ENCODE assay signal across 8 cellular contexts in the genomic region with DNA sequence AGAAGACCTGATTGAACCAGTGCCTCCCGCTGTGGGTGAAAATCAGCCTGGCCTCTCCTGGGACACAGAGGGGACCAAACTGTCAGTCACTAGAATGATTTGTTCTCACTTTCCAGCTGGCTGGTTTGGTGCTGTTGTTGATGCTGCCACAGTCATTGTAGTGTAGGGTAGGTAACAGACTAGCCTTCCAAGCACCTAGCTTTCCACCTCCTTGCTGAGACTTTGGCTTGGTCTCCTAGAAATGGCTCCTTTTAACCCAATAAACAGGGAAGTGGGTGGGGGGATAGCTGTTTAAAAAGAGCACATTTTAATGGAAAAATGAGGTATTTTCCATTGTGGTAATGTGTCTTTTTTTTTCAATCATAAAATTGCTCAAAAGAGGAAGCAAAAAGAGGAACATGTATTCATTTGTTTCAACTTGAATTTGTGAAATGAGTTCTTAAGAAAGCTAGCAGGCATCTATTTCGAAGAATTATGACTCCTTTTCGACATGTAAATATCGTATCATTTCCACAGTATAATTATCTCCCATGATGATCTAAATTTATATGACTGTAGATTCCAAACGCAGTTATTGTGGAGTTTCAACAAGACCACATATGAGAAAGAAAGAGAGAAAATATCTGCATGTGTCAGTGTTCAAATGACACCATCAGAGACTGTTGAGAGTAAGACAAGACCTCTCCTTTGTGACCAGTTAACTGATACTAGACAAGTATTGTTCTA.
A peak's percentile ranks its signal among the peaks of the same experiment; 100 is the strongest.
DNase-seq lines count a peak whose midpoint lies in the region; ATAC-seq, FAIRE-seq and TF ChIP-seq lines count a peak whose summit lies in the region.

No MANE protein-coding gene starts in this region.

- CTCF ChIA-PET in K562 (lab: Yijun Ruan, JAX; ENCODE audit: low intra/inter-chr PET ratio) = no interaction called here

- H3F3A ChIP-seq in GM23248 (ENCODE audit: insufficient read depth) = no peaks in the 10 kb centered on the region

- no peaks in the 10 kb centered on the region for H3K9me1 ChIP-seq in K562 (ENCODE audit: control insufficient read depth, insufficient read depth, low read length)

- TF ChIP-seq POLR2A in K562 (conservative IDR thresholded peaks at IDR 0.05) = no peak

- H3K9me2 ChIP-seq in GM23248 (ENCODE audit: insufficient read depth) = no peaks in the 10 kb centered on the region

- no peak for TF ChIP-seq EP300 in K562 (IDR thresholded peaks at IDR 0.05; ENCODE audit: low read length)

- intact Hi-C loops in K562 (cut with micrococcal nuclease) (no loop called here), ascending aorta (cut with DNase I) (no loop called here)

- no peaks in the 10 kb centered on the region for H3K9me3 ChIP-seq in K562 (replicated peaks; ENCODE audit: control insufficient read depth, insufficient read depth, low read depth, low read length)
- H3K9me3 ChIP-seq in ascending aorta = no peaks in the 10 kb centered on the region
- no peaks in the 10 kb centered on the region for H3K9me3 ChIP-seq in GM23248 (ENCODE audit: low read depth)

- in situ Hi-C loops in K562 (cut with MboI) (no loop called here), GM23248 (cut with MboI) (no loop called here)

- H3K4me2 ChIP-seq in K562 (ENCODE audit: insufficient read depth, low read length) (no peak overlapping the region), GM23248 (ENCODE audit: unreplicated experiment) (no peak overlapping the region)

- H3K4me3 ChIP-seq in K562 (no peak overlapping the region), ascending aorta (no peak overlapping the region), foreskin fibroblast (ENCODE audit: low read depth in 1 of 2, low read length in 2 of 2) (no peak overlapping the region), GM23248 (no peak overlapping the region)

- no peak for TF ChIP-seq RAD21 in K562 (CRISPR knock-in tag; conservative IDR thresholded peaks at IDR 0.05 in 1 of 2, IDR thresholded peaks at IDR 0.05 in 1 of 2)

- H3K27ac ChIP-seq in K562 (ENCODE audit: extremely low read depth, low read depth, low read length) (no peak overlapping the region), caudate nucleus (ENCODE audit: low read depth, low read length) (no peak overlapping the region), ascending aorta (no peak overlapping the region), GM23248 (no peak overlapping the region)

- no peak for FAIRE-seq in K562 (lab: Jason Lieb, UNC)

- peak; percentile 94 for ATAC-seq in GM18498 (IDR thresholded peaks at IDR 0.05; ENCODE audit: unreplicated experiment)
- ATAC-seq in GM21526 (IDR thresholded peaks at IDR 0.05; ENCODE audit: low FRiP score, unreplicated experiment) = peak; percentile 86
- ATAC-seq in HG03469 (IDR thresholded peaks at IDR 0.05; ENCODE audit: unreplicated experiment) = peak; percentile 67
- ATAC-seq in K562 = no peak

- no peaks in the 10 kb centered on the region; a peak in 1 of 5 replicates for H3K4me1 ChIP-seq in K562 (replicated peaks in 1 of 2; ENCODE audit: control insufficient read depth in 2 of 2, insufficient read depth in 2 of 2, low read length in 2 of 2)
- no peaks in the 10 kb centered on the region for H3K4me1 ChIP-seq in ascending aorta
- no peaks in the 10 kb centered on the region for H3K4me1 ChIP-seq in GM23248 (ENCODE audit: insufficient read depth)

- H4K20me1 ChIP-seq in K562 (replicated peaks; ENCODE audit: control insufficient read depth, insufficient read depth, low read length) = no peaks in the 10 kb centered on the region
- H4K20me1 ChIP-seq in GM23248 (ENCODE audit: insufficient read depth) = no peaks in the 10 kb centered on the region

- WGBS in K562 (ENCODE audit: insufficient coverage, low coverage, missing lambda C conversion rate) = 3% methylated on average over 5 of the region's 5 CpGs
- WGBS in GM23248 (ENCODE audit: low coverage in 1 of 2, low lambda C conversion rate in 2 of 2, missing lambda C conversion rate in 2 of 2), 2 experiments = 86 to 90% methylated on average over 5 of the region's 5 CpGs

- TF ChIP-seq CTCF in K562 (IDR thresholded peaks at IDR 0.05 in 2 of 3, conservative IDR thresholded peaks at IDR 0.05 in 1 of 3; ENCODE audit: insufficient read depth in 2 of 3, low read depth in 1 of 3, low read length in 3 of 3) (no peak), ascending aorta (IDR thresholded peaks at IDR 0.05) (no peak), foreskin fibroblast (IDR thresholded peaks at IDR 0.05; ENCODE audit: low read depth, low read length) (no peak)

- H3K79me2 ChIP-seq in K562 (ENCODE audit: control insufficient read depth, insufficient read depth, low read length) (no peaks in the 10 kb centered on the region), GM23248 (ENCODE audit: insufficient read depth) (no peaks in the 10 kb centered on the region)

- H3K9ac ChIP-seq in K562 (ENCODE audit: insufficient read depth in 1 of 2, low read depth in 2 of 2, low read length in 2 of 2) = no peak overlapping the region
- H3K9ac ChIP-seq in GM23248 = no peak overlapping the region

- H2AFZ ChIP-seq in K562 (ENCODE audit: low read depth, low read length) = peak overlapping the region; percentile 30; the same call in 1 of the 2 replicates
- H2AFZ ChIP-seq in GM23248 = no peak overlapping the region

- H3K27me3 ChIP-seq in K562 (ENCODE audit: control insufficient read depth in 2 of 2, insufficient read depth in 2 of 2, low read length in 2 of 2) = no peaks in the 10 kb centered on the region
- no peaks in the 10 kb centered on the region for H3K27me3 ChIP-seq in ascending aorta
- no peaks in the 10 kb centered on the region for H3K27me3 ChIP-seq in GM23248 (replicated peaks; ENCODE audit: insufficient read depth)

- no TSS peak for BruUV-seq in K562 (replicated peaks; lab: Mats Ljungman, UMichigan)

- H3K36me3 ChIP-seq in K562 (ENCODE audit: control insufficient read depth, insufficient read depth, low read length) (no peaks in the 10 kb centered on the region), ascending aorta (no peaks in the 10 kb centered on the region), GM23248 (ENCODE audit: low read depth) (no peaks in the 10 kb centered on the region)

- DNase-seq in K562 (ENCODE audit: extremely low read depth in 1 of 4, low spot score in 3 of 4) (no peak), caudate nucleus (lab: John Stamatoyannopoulos, UW) (no peak), ascending aorta (ENCODE audit: low spot score in 2 of 2) (no peak), foreskin fibroblast (no peak), GM23248 (no peak)

- POLR2A ChIA-PET in K562 (lab: Yijun Ruan, JAX) = no interaction called here

TF ChIP-seq in K562, 482 proteins besides CTCF, POLR2A, EP300 and RAD21:
- TF ChIP-seq ERF (CRISPR knock-in tag; IDR thresholded peaks at IDR 0.05) (no peak), CTBP1 (IDR thresholded peaks at IDR 0.05; ENCODE audit: borderline replicate concordance) (no peak), ZNF79 (CRISPR knock-in tag; IDR thresholded peaks at IDR 0.05; ENCODE audit: low read depth) (no peak)
- TF ChIP-seq, protein P1, sequence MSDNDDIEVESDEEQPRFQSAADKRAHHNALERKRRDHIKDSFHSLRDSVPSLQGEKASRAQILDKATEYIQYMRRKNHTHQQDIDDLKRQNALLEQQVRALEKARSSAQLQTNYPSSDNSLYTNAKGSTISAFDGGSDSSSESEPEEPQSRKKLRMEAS (CRISPR knock-in tag; IDR thresholded peaks at IDR 0.05) = no peak
- TF ChIP-seq, protein P2, sequence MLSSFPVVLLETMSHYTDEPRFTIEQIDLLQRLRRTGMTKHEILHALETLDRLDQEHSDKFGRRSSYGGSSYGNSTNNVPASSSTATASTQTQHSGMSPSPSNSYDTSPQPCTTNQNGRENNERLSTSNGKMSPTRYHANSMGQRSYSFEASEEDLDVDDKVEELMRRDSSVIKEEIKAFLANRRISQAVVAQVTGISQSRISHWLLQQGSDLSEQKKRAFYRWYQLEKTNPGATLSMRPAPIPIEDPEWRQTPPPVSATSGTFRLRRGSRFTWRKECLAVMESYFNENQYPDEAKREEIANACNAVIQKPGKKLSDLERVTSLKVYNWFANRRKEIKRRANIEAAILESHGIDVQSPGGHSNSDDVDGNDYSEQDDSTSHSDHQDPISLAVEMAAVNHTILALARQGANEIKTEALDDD (IDR thresholded peaks at IDR 0.05) = peak; percentile 15; the same call in 1 of the 2 replicates
